In the genomic region with DNA sequence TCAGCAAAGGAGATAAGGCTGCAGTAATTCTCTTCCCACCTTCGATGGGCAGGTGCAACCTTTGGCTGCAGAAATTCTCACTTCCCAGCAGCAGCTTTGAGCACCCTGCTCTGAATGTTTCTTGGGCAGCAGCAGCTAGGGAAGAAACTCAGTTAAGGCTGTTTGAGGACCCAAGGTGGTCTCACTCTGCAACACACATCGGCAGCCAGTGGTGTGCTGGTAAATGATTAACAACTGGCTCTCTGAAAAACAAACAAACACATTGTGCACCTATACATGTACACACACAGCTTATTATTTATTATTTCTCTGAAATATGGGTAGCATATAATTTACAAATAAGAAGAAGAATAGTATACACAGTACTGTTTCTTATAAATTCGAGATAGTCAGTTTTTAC, we compare ENCODE assay signal across 11 cellular contexts.
"Had no signal": no experiment of that assay in that cellular context is flagged by ENCODE, and none has a peak within 500 bp of the region (broad histone marks: within the 10 kb centered on the region; RNA-seq: fewer than 3 reads in every experiment).

No MANE protein-coding gene starts in this region.

- H3K27ac ChIP-seq: GM23248 had no signal

- FAIRE-seq: H1, H54 had no signal

- DNase-seq: GM23248, GOT3, H7, H9, HCEC 1CT, HFFc6 had no signal

- H3K9ac ChIP-seq: GM23248 had no signal

- ATAC-seq: GM23338, HCT116 had no signal

- H3K9me3 ChIP-seq: HAP-1 had no signal

- H2AFZ ChIP-seq: GM23248, GM23338 had no signal

- H3K4me1 ChIP-seq: HAP-1 had no signal

- H3K36me3 ChIP-seq: HAP-1 had no signal

- H3K4me2 ChIP-seq: GM23338 had no signal

- H3K4me3 ChIP-seq: GM23248, GM23338, HAP-1 had no signal
